11 cellular contexts compared by ENCODE assay signal in the genomic region with DNA sequence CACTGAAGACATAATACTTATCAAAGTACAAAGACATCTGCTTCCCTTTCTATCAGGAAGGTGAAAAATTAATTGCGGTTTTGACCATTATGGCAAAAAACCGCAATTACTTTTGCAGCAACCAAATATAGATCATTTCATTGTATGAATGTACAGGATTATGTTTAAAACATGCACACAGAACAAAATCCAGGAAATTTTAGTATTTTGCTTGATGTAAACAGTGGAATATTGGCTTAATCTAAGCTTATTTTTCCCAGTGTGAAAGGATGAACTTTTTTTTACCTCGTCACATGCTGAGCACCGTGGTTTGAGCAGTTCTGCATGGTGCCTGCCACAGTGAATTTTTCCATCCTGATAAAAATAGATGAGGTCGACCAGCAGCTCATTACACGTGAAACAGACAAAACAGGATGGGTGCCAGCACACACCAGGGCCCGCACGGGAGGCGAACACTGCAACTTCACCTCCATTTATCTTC.
DNase-seq lines count a peak whose midpoint lies in the region; ATAC-seq and TF ChIP-seq lines count a peak whose summit lies in the region.
"Had no signal": no experiment of that assay in that cellular context is flagged by ENCODE, and none has a peak within 500 bp of the region (broad histone marks: within the 10 kb centered on the region; RNA-seq: fewer than 3 reads in every experiment).

No MANE protein-coding gene starts in this region.

- H3K27ac ChIP-seq in SK-N-MC (no peak overlapping the region), hepatocyte (no peak overlapping the region)

- no peaks in the 10 kb centered on the region for H3K9me2 ChIP-seq in hepatocyte (replicated peaks; ENCODE audit: insufficient read depth)

- in situ Hi-C loops in G401 (cut with HindIII; ENCODE audit: low sequenced_read_pairs), result no loop called here

- 73% methylated on average over 9 of the region's 9 CpGs for WGBS in hepatocyte (ENCODE audit: low lambda C conversion rate, missing lambda C conversion rate)

- no peaks in the 10 kb centered on the region for H3K27me3 ChIP-seq in hepatocyte

- H3K9me3 ChIP-seq in SK-N-MC (ENCODE audit: low read depth, low read length), result no peaks in the 10 kb centered on the region
- no peaks in the 10 kb centered on the region for H3K9me3 ChIP-seq in hepatocyte (ENCODE audit: low read depth)

- peak; percentile 19 for ATAC-seq in GM21576 (IDR thresholded peaks at IDR 0.05; ENCODE audit: unreplicated experiment)
- ATAC-seq in activated CD4-positive, CD25-positive, alpha-beta regulatory T cell treated with anti-CD3 and anti-CD28 coated beads, Interleukin-2, amount 50 U/mL, for 24 hours, result no peak

- H3K4me2 ChIP-seq in hepatocyte, result peak overlapping the region; percentile 14

- H4K20me1 ChIP-seq in hepatocyte (ENCODE audit: insufficient read depth, poor library complexity, severe bottlenecking), result peaks cover 18% of the 10 kb centered on the region

- TF ChIP-seq CTCF in hepatocyte (IDR thresholded peaks at IDR 0.05; ENCODE audit: poor library complexity), result no peak

- DNase-seq in G401 (ENCODE audit: low spot score) (peak; percentile 47), SK-N-MC (ENCODE audit: low read depth, low spot score) (no peak), hepatocyte (ENCODE audit: low spot score) (no peak), NCI-H2171 treated with DMSO at 0.1 percent for 48 hours (lab: John Stamatoyannopoulos, UW) (no peak), KG1 (lab: John Stamatoyannopoulos, UW) (no peak)
- DNase-seq in NK-92 treated with Interleukin-12 subunit alpha and Interleukin-12 subunit beta, amount 100 ng/mL, for 24 hours (lab: John Stamatoyannopoulos, UW), result no peak
- DNase-seq: activated effector memory CD4-positive, alpha-beta T cell treated with anti-CD3 and anti-CD28 coated beads, Interleukin-2, amount 50 U/mL, for 16 hours; Calu3; nucleus accumbens had no signal

- H3K9ac ChIP-seq in SK-N-MC (ENCODE audit: insufficient read length), result peak overlapping the region; percentile 22

- H3K36me3 ChIP-seq in SK-N-MC (ENCODE audit: insufficient read depth, low read length), result no peaks in the 10 kb centered on the region
- no peaks in the 10 kb centered on the region for H3K36me3 ChIP-seq in hepatocyte (replicated peaks; ENCODE audit: insufficient read depth, low read depth)

- H2AFZ ChIP-seq in hepatocyte, result no peak overlapping the region

- peaks cover 21% of the 10 kb centered on the region for H3K4me1 ChIP-seq in hepatocyte (ENCODE audit: insufficient read depth)

- H3K4me3 ChIP-seq in SK-N-MC, result no peak overlapping the region
- no peak overlapping the region for H3K4me3 ChIP-seq in hepatocyte

- H3K79me2 ChIP-seq in hepatocyte, result peaks cover 49% of the 10 kb centered on the region
